In genomic region chr2:67057123-67057522, GRCh38 we compare ENCODE assay signal across 19 cellular contexts.
DNase-seq lines count a peak whose midpoint lies in the region; ATAC-seq, FAIRE-seq and TF ChIP-seq lines count a peak whose summit lies in the region.
"Had no signal": no experiment of that assay in that cellular context is flagged by ENCODE, and none has a peak within 500 bp of the region (broad histone marks: within the 10 kb centered on the region; RNA-seq: fewer than 3 reads in every experiment).

No MANE protein-coding gene starts in this region.

- no peaks in the 10 kb centered on the region for H3K36me3 ChIP-seq in adrenal gland (replicated peaks in 1 of 2)
- no peaks in the 10 kb centered on the region for H3K36me3 ChIP-seq in HepG2 (replicated peaks in 1 of 2; ENCODE audit: control insufficient read depth in 1 of 2, insufficient read depth in 2 of 2, low read length in 2 of 2)
- H3K36me3 ChIP-seq in GM23338 (ENCODE audit: insufficient read depth): no peaks in the 10 kb centered on the region
- H3K36me3 ChIP-seq: HAP-1 had no signal

- H3K9ac ChIP-seq in HepG2 (ENCODE audit: insufficient read depth, low read depth, low read length): no peak overlapping the region

- POLR2A ChIA-PET in A549 (lab: Yijun Ruan, JAX): no interaction called here
- POLR2A ChIA-PET in HepG2 (lab: Yijun Ruan, JAX): interaction anchor here (0.6 kb wide), 1 partner anchor 10 kb away, joined by 3 read pairs; no protein-coding TSS in a partner anchor

- H2AFZ ChIP-seq in HepG2 (ENCODE audit: low read length) (no peak overlapping the region), GM23338 (no peak overlapping the region)

- H3K4me2 ChIP-seq in A549 (no peak overlapping the region), HepG2 (ENCODE audit: low read depth, low read length) (no peak overlapping the region), GM23338 (no peak overlapping the region)

- H3K27ac ChIP-seq in A549 (no peak overlapping the region), adrenal gland (peak overlapping the region in 4 of 5 donors; percentile 44 to 81 (median 66)), HepG2 (ENCODE audit: extremely low read length, insufficient read depth, low read length) (peak overlapping the region; percentile 38), GM23338 (ENCODE audit: low read depth) (no peak overlapping the region)

- H3K4me3 Mint-ChIP-seq in progenitor cell of endocrine pancreas (ENCODE audit: low read depth) (no peak overlapping the region), GM23338 (no peak overlapping the region)
- H3K4me3 Mint-ChIP-seq: CD4-positive, alpha-beta memory T cell; HFFc6 had no signal

- no peak for ATAC-seq in A549
- no peak for ATAC-seq in HepG2
- ATAC-seq in GM23338: no peak
- no peak for ATAC-seq in HG02763 (IDR thresholded peaks at IDR 0.05; ENCODE audit: unreplicated experiment)
- ATAC-seq: GM12878 had no signal

- H3K4me1 ChIP-seq in A549: no peaks in the 10 kb centered on the region
- peaks cover 6 to 43% of the 10 kb centered on the region in 2 donors for H3K4me1 ChIP-seq in adrenal gland (replicated peaks in 1 of 2)
- H3K4me1 ChIP-seq in HepG2 (ENCODE audit: insufficient read depth, low read length): peaks cover 39% of the 10 kb centered on the region
- H3K4me1 ChIP-seq in GM23338 (ENCODE audit: insufficient read depth): no peaks in the 10 kb centered on the region
- H3K4me1 ChIP-seq: HAP-1 had no signal

- 43% methylated on average over 3 of the region's 3 CpGs for WGBS in A549 (ENCODE audit: missing lambda C conversion rate)
- WGBS in adrenal gland, 4 donors: 90 to 93% (median 91%) methylated on average over 3 of the region's 3 CpGs
- WGBS in HepG2 (ENCODE audit: low lambda C conversion rate): 85% methylated on average over 3 of the region's 3 CpGs

- H3K79me2 ChIP-seq in HepG2 (ENCODE audit: insufficient read depth, low read length): no peaks in the 10 kb centered on the region
- no peaks in the 10 kb centered on the region for H3K79me2 ChIP-seq in GM23338 (replicated peaks; ENCODE audit: insufficient read depth)

- peaks cover 19% of the 10 kb centered on the region for H3K36me3 Mint-ChIP-seq in progenitor cell of endocrine pancreas (ENCODE audit: insufficient read depth)
- no peaks in the 10 kb centered on the region for H3K36me3 Mint-ChIP-seq in GM23338 (ENCODE audit: low read depth)
- H3K36me3 Mint-ChIP-seq: CD4-positive, alpha-beta memory T cell had no signal

- no TSS peak for BruUV-seq in HepG2 (replicated peaks; lab: Mats Ljungman, UMichigan)

- in situ Hi-C loops in HepG2 (cut with HindIII; ENCODE audit: extremely low pct_ligation_motif_present, low pct_unique_long_range_greater_than_20kb): no loop called here

- intact Hi-C loops in adrenal gland (cut with DNase I) (no loop called here), HepG2 (cut with micrococcal nuclease; ENCODE audit: unreplicated experiment) (no loop called here)

- TF ChIP-seq RAD21 in A549 (conservative IDR thresholded peaks at IDR 0.05 in 1 of 2, IDR thresholded peaks at IDR 0.05 in 1 of 2): no peak
- TF ChIP-seq RAD21 in HepG2 (CRISPR knock-in tag; IDR thresholded peaks at IDR 0.05): no peak

- H3K9me2 ChIP-seq in GM23338 (ENCODE audit: insufficient read depth): 0 out of 2 replicates have a peak, but pooled peaks cover 4% of the 10 kb centered on the region

- peaks cover 42% of the 10 kb centered on the region for H3K4me1 Mint-ChIP-seq in progenitor cell of endocrine pancreas (ENCODE audit: low read depth)
- no peaks in the 10 kb centered on the region for H3K4me1 Mint-ChIP-seq in GM23338
- H3K4me1 Mint-ChIP-seq: CD4-positive, alpha-beta memory T cell had no signal

- no peaks in the 10 kb centered on the region for H3K27me3 Mint-ChIP-seq in progenitor cell of endocrine pancreas
- peaks cover 1% of the 10 kb centered on the region for H3K27me3 Mint-ChIP-seq in GM23338 (ENCODE audit: insufficient read depth, low read depth, poor library complexity)
- H3K27me3 Mint-ChIP-seq: CD4-positive, alpha-beta memory T cell had no signal

- TF ChIP-seq CTCF in A549 (IDR thresholded peaks at IDR 0.05): no peak
- TF ChIP-seq CTCF in adrenal gland (IDR thresholded peaks at IDR 0.05): no peak
- TF ChIP-seq CTCF in HepG2 (CRISPR knock-in tag; IDR thresholded peaks at IDR 0.05): no peak
- no peak for TF ChIP-seq CTCF in progenitor cell of endocrine pancreas (IDR thresholded peaks at IDR 0.05; ENCODE audit: unreplicated experiment)
- no peak for TF ChIP-seq CTCF in GM23338 (conservative IDR thresholded peaks at IDR 0.05; ENCODE audit: low read depth in 2 of 2)

- DNase-seq in A549 (ENCODE audit: low read depth in 1 of 2, low spot score in 1 of 2): no peak
- no peak for DNase-seq in adrenal gland
- DNase-seq in HepG2 (ENCODE audit: low spot score): no peak
- DNase-seq in progenitor cell of endocrine pancreas (ENCODE audit: low spot score, unreplicated experiment): no peak
- DNase-seq in DMS79 treated with DMSO at 0.1 percent for 48 hours (lab: John Stamatoyannopoulos, UW): no peak
- DNase-seq in GM23338 (ENCODE audit: low spot score): no peak
- DNase-seq: 8988T; CD4-positive, alpha-beta memory T cell; COR-L47; DMS153; EL; GDM1; GOT3; HFFc6 had no signal

- no peaks in the 10 kb centered on the region for H3K9me3 ChIP-seq in A549
- no peaks in the 10 kb centered on the region for H3K9me3 ChIP-seq in adrenal gland (replicated peaks in 1 of 3)
- H3K9me3 ChIP-seq in HepG2 (ENCODE audit: low read length): peaks cover 69% of the 10 kb centered on the region
- H3K9me3 ChIP-seq: HAP-1 had no signal

- TF ChIP-seq POLR2A in A549 (IDR thresholded peaks at IDR 0.05; ENCODE audit: low read length) (no peak), adrenal gland (IDR thresholded peaks at IDR 0.05) (no peak), HepG2 (IDR thresholded peaks at IDR 0.05; ENCODE audit: insufficient read depth in 1 of 2, low read depth in 2 of 2, low read length in 2 of 2) (no peak)

- peaks cover 21% of the 10 kb centered on the region for H3K9me3 Mint-ChIP-seq in progenitor cell of endocrine pancreas (ENCODE audit: low read depth)
- no peaks in the 10 kb centered on the region for H3K9me3 Mint-ChIP-seq in GM23338
- H3K9me3 Mint-ChIP-seq: HFFc6 had no signal

- no peaks in the 10 kb centered on the region for H3F3A ChIP-seq in GM23338 (replicated peaks; ENCODE audit: low read depth)

- H4K20me1 ChIP-seq in HepG2 (ENCODE audit: insufficient read depth, low read length) (no peaks in the 10 kb centered on the region), GM23338 (replicated peaks; ENCODE audit: insufficient read depth) (no peaks in the 10 kb centered on the region)

- FAIRE-seq in A549 (lab: Jason Lieb, UNC) (no peak), HepG2 (lab: Jason Lieb, UNC) (no peak)
- FAIRE-seq: GM12878, GM18507, H54 had no signal

- H3K27me3 ChIP-seq in adrenal gland (no peaks in the 10 kb centered on the region), HepG2 (ENCODE audit: control insufficient read depth in 1 of 2, insufficient read depth in 2 of 2, low read length in 2 of 2) (no peaks in the 10 kb centered on the region), GM23338 (ENCODE audit: insufficient read depth) (no peaks in the 10 kb centered on the region)

- H3K27ac Mint-ChIP-seq in progenitor cell of endocrine pancreas (peak overlapping the region; percentile 84), GM23338 (no peak overlapping the region)
- H3K27ac Mint-ChIP-seq: CD4-positive, alpha-beta memory T cell; HFFc6 had no signal

- TF ChIP-seq EP300 in A549 (IDR thresholded peaks at IDR 0.05) (no peak), HepG2 (IDR thresholded peaks at IDR 0.05; ENCODE audit: low read depth in 2 of 2, low read length in 2 of 2) (no peak), HepG2 (CRISPR knock-in tag; IDR thresholded peaks at IDR 0.05; ENCODE audit: borderline replicate concordance) (no peak)

- CTCF ChIA-PET in A549 (lab: Yijun Ruan, JAX) (no interaction called here), HepG2 (lab: Yijun Ruan, JAX; ENCODE audit: low intra/inter-chr PET ratio, low total read pairs) (no interaction called here)

- H3K4me3 ChIP-seq in A549 (no peak overlapping the region), adrenal gland (no peak overlapping the region), HepG2 (replicated peaks in 1 of 3; ENCODE audit: insufficient read depth in 1 of 3, low read depth in 2 of 3, low read length in 3 of 3) (no peak overlapping the region), GM23338 (no peak overlapping the region)
- H3K4me3 ChIP-seq: GM12878, HAP-1 had no signal

TF ChIP-seq in A549, 52 proteins besides CTCF, POLR2A, EP300 and RAD21:
- TF ChIP-seq MAFK (IDR thresholded peaks at IDR 0.05; ENCODE audit: partially characterized antibody) (peak; percentile 43), KDM1A (IDR thresholded peaks at IDR 0.05; ENCODE audit: low read depth) (no peak)

TF ChIP-seq in HepG2, 621 proteins besides CTCF, POLR2A, EP300 and RAD21:
- TF ChIP-seq KDM5B (CRISPR knock-in tag; IDR thresholded peaks at IDR 0.05; ENCODE audit: borderline replicate concordance) (no peak), MAFK (conservative IDR thresholded peaks at IDR 0.05 in 1 of 2, IDR thresholded peaks at IDR 0.05 in 1 of 2; ENCODE audit: low read length in 2 of 2) (peak; percentile 68 to 87; a peak in 3 of 4 replicates), MAFF (IDR thresholded peaks at IDR 0.05; ENCODE audit: low read depth, low read length) (peak; percentile 75)

TF ChIP-seq in GM23338, 12 proteins besides CTCF, POLR2A, EP300 and RAD21 (continues in another document):
- TF ChIP-seq POLR2AphosphoS5 (IDR thresholded peaks at IDR 0.05; ENCODE audit: low read depth) (no peak), ZNF331 (CRISPR knock-in tag; IDR thresholded peaks at IDR 0.05; ENCODE audit: low read depth) (no peak)

Comparison
In these comparisons a context has a peak if more than half of its experiments do, and no peak if none do; other contexts are left out.
1. H3K27ac ChIP-seq: peak in adrenal gland (4 of 5) and HepG2 (single experiment); none in A549 (0 of 2) and GM23338 (single experiment).
2. Of the 38 proteins assayed by ChIP-seq in both HepG2 and A549: peak only in HepG2: none; only in A549: none; in both: MAFK; in neither: 37.